Comparison of ENCODE assay signal across 28 cellular contexts in the genomic region with DNA sequence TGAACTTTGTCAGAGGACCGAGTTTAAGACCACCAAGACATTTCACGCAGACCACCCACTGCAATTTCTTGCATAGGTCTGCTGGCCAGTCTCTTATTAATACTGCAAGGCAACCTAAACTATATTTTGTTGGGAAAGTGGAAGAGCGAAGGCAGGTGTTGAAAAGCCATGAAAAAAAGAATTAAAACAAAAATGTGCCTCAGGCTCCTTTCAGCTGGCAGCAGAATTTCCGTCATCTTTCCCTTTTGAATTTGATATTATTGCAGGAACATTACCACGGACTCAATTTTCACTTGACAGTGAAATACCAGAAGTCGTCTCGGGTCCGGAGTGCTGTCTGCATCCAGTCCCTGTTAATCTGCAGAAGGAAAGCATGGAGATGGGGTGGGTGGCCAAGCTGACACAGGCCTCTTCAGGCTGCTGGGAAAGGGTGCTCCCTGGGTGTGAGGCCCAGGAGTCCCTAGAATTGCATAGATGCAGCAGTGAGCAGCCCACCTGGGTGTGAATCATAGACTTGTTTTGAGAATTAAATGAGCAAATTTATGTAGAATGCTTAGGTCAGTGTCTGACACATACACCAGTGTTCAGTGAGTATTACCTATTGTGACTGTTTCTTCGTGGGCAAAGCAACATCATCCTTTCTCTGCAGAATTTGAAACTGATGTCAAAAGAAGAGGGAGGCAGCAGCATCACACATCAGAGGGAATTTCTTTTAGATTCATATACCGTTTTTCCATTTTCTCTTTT.
DNase-seq lines count a peak whose midpoint lies in the region; ATAC-seq and TF ChIP-seq lines count a peak whose summit lies in the region.
"Had no signal": no experiment of that assay in that cellular context is flagged by ENCODE, and none has a peak within 500 bp of the region (broad histone marks: within the 10 kb centered on the region; RNA-seq: fewer than 3 reads in every experiment).

No MANE protein-coding gene starts in this region.

- H3K4ac ChIP-seq in H9 (ENCODE audit: low read depth, low read length) = no peak overlapping the region

- peaks cover 56 to 63% of the 10 kb centered on the region in 2 experiments for H3K4me1 Mint-ChIP-seq in H9
- H3K4me1 Mint-ChIP-seq in stimulated activated effector memory CD8-positive, alpha-beta T cell treated with anti-CD3 and anti-CD28 coated beads, Interleukin-12 subunit alpha, Interleukin-12 subunit beta, amount 100 ng/mL, for 72 hours = no peaks in the 10 kb centered on the region
- H3K4me1 Mint-ChIP-seq: activated B cell treated with CpG ODN at 0.5 μM for 24 hours; activated naive CD8-positive, alpha-beta T cell treated with anti-CD3 and anti-CD28 coated beads for 36 hours had no signal

- ATAC-seq in stimulated activated effector memory CD8-positive, alpha-beta T cell treated with anti-CD3 and anti-CD28 coated beads, Interleukin-12 subunit alpha, Interleukin-12 subunit beta, amount 100 ng/mL, for 72 hours = peak; percentile 45
- no peak for ATAC-seq in mucosa of descending colon
- ATAC-seq: esophagus mucosa; gastrocnemius medialis; left lung; naive thymus-derived CD8-positive, alpha-beta T cell; pancreas had no signal

- H3K18ac ChIP-seq in H9 (ENCODE audit: insufficient read length, low read depth, low read length) = no peak overlapping the region

- H3K27ac Mint-ChIP-seq in H9 = peak overlapping the region; percentile 21 to 73 (median 34); a peak in 5 of 7 replicates
- no peak overlapping the region for H3K27ac Mint-ChIP-seq in stimulated activated effector memory CD8-positive, alpha-beta T cell treated with anti-CD3 and anti-CD28 coated beads, Interleukin-12 subunit alpha, Interleukin-12 subunit beta, amount 100 ng/mL, for 72 hours
- H3K27ac Mint-ChIP-seq: activated B cell treated with CpG ODN at 0.5 μM for 24 hours; activated naive CD8-positive, alpha-beta T cell treated with anti-CD3 and anti-CD28 coated beads for 36 hours; naive thymus-derived CD8-positive, alpha-beta T cell had no signal

- intact Hi-C loops in mucosa of descending colon (cut with DNase I, micrococcal nuclease) = no loop called here

- peaks cover 12% of the 10 kb centered on the region for H3K4me1 ChIP-seq in H9 (ENCODE audit: insufficient read depth, low read length)
- peaks cover 49% of the 10 kb centered on the region for H3K4me1 ChIP-seq in mucosa of descending colon (ENCODE audit: low read depth)

- peaks cover 0 to 13% (median 4%) of the 10 kb centered on the region in 3 experiments; a peak in 5 of 7 replicates for H3K36me3 Mint-ChIP-seq in H9 (ENCODE audit: insufficient read depth in 1 of 3, low read depth in 3 of 3)
- H3K36me3 Mint-ChIP-seq in stimulated activated effector memory CD8-positive, alpha-beta T cell treated with anti-CD3 and anti-CD28 coated beads, Interleukin-12 subunit alpha, Interleukin-12 subunit beta, amount 100 ng/mL, for 72 hours = no peaks in the 10 kb centered on the region
- H3K36me3 Mint-ChIP-seq: activated naive CD8-positive, alpha-beta T cell treated with anti-CD3 and anti-CD28 coated beads for 36 hours had no signal

- H3K9me3 Mint-ChIP-seq in H9 = no peaks in the 10 kb centered on the region
- peaks cover 7% of the 10 kb centered on the region for H3K9me3 Mint-ChIP-seq in stimulated activated effector memory CD8-positive, alpha-beta T cell treated with anti-CD3 and anti-CD28 coated beads, Interleukin-12 subunit alpha, Interleukin-12 subunit beta, amount 100 ng/mL, for 72 hours
- H3K9me3 Mint-ChIP-seq: activated B cell treated with CpG ODN at 0.5 μM for 24 hours; activated naive CD8-positive, alpha-beta T cell treated with anti-CD3 and anti-CD28 coated beads for 36 hours had no signal

- no peak overlapping the region for H2BK12ac ChIP-seq in H9 (ENCODE audit: insufficient read length, low read depth, low read length)

- H2BK15ac ChIP-seq in H9 (ENCODE audit: low read depth, low read length) = no peak overlapping the region

- H3K9ac ChIP-seq in H9 (ENCODE audit: extremely low read depth, insufficient read length, low read length) (no peak overlapping the region), SK-N-MC (ENCODE audit: insufficient read length) (no peak overlapping the region)

- H2BK5ac ChIP-seq in H9 (ENCODE audit: insufficient read length, low read length) = no peak overlapping the region

- H3K23ac ChIP-seq in H9 (ENCODE audit: insufficient read length, low read depth, low read length) = no peak overlapping the region

- no peak overlapping the region for H2BK20ac ChIP-seq in H9 (ENCODE audit: low read depth, low read length, poor library complexity, severe bottlenecking)

- H2AK5ac ChIP-seq in H9 (ENCODE audit: insufficient read length, low read length) = no peak overlapping the region

- H3T11ph ChIP-seq in H9 (ENCODE audit: low read length) = no peak overlapping the region

- no peak overlapping the region for H3K56ac ChIP-seq in H9 (ENCODE audit: insufficient read length, low read depth, low read length)

- WGBS in H9 (ENCODE audit: extremely low coverage, insufficient read length, low lambda C conversion rate) = no CpG with 5 or more reads among the region's 10 CpGs

- no peak overlapping the region for H4K91ac ChIP-seq in H9 (ENCODE audit: insufficient read length, low read depth, low read length)

- DNase-seq in H9 (no peak), SK-N-MC (ENCODE audit: low read depth, low spot score) (no peak), fibroblast of mammary gland (ENCODE audit: low read depth) (peak; percentile 58), NCI-H2029 (lab: John Stamatoyannopoulos, UW) (no peak), NCI-H1092 treated with DMSO at 0.1 percent for 48 hours (lab: John Stamatoyannopoulos, UW) (no peak), mucosa of descending colon (no peak)
- DNase-seq in stimulated activated effector memory CD8-positive, alpha-beta T cell treated with anti-CD3 and anti-CD28 coated beads, Interleukin-12 subunit alpha, Interleukin-12 subunit beta, amount 100 ng/mL, for 72 hours (ENCODE audit: low spot score in 2 of 2) = no peak
- DNase-seq in stimulated activated CD4-positive, alpha-beta T cell treated with anti-CD3 and anti-CD28 coated beads, Interleukin-12 subunit alpha, Interleukin-12 subunit beta, amount 100 ng/mL, for 4 hours = no peak
- DNase-seq: activated B cell treated with CpG ODN at 0.5 μM for 24 hours; activated CD4-positive, alpha-beta T cell treated with anti-CD3 and anti-CD28 coated beads, Interleukin-2, amount 50 U/mL, for 4 hours; activated CD8-positive, alpha-beta memory T cell treated with anti-CD3 and anti-CD28 coated beads, Interleukin-2, amount 50 U/mL, for 4 hours; activated effector memory CD4-positive, alpha-beta T cell treated with Interleukin-2 at 50 U/mL for 16 hours; activated naive CD8-positive, alpha-beta T cell treated with anti-CD3 and anti-CD28 coated beads for 36 hours; effector CD8-positive, alpha-beta T cell; EL; gastrocnemius medialis; left lung; naive thymus-derived CD8-positive, alpha-beta T cell; NCI-H1092; NCI-H2029 treated with DMSO at 0.1 percent for 48 hours; NCI-H2227 treated with DMSO at 0.1 percent for 48 hours; pancreas; stimulated activated CD4-positive, alpha-beta T cell treated with anti-CD3 and anti-CD28 coated beads, Interleukin-4, amount 100 ng/mL, for 4 hours; stimulated activated naive CD4-positive, alpha-beta T cell treated with Interleukin-2 at 50 U/mL for 16 hours; T-helper 9 cell; tibial artery had no signal

- H3K4me3 ChIP-seq in SK-N-MC = no peak overlapping the region
- no peak overlapping the region for H3K4me3 ChIP-seq in fibroblast of mammary gland (ENCODE audit: control insufficient read depth, low read depth, low read length)
- H3K4me3 ChIP-seq in mucosa of descending colon = no peak overlapping the region
- H3K4me3 ChIP-seq: gastrocnemius medialis, left lung, pancreas, tibial artery had no signal

- H3K4me3 Mint-ChIP-seq in H9 = no peak overlapping the region
- no peak overlapping the region for H3K4me3 Mint-ChIP-seq in stimulated activated effector memory CD8-positive, alpha-beta T cell treated with anti-CD3 and anti-CD28 coated beads, Interleukin-12 subunit alpha, Interleukin-12 subunit beta, amount 100 ng/mL, for 72 hours
- H3K4me3 Mint-ChIP-seq: activated B cell treated with CpG ODN at 0.5 μM for 24 hours; activated naive CD8-positive, alpha-beta T cell treated with anti-CD3 and anti-CD28 coated beads for 36 hours; naive thymus-derived CD8-positive, alpha-beta T cell had no signal

- H3K79me1 ChIP-seq in H9 (ENCODE audit: insufficient read depth, low read depth, low read length, poor library complexity, severe bottlenecking) = peaks cover 4% of the 10 kb centered on the region

- no peaks in the 10 kb centered on the region for H3K36me3 ChIP-seq in SK-N-MC (ENCODE audit: insufficient read depth, low read length)
- H3K36me3 ChIP-seq in mucosa of descending colon (ENCODE audit: low read depth) = no peaks in the 10 kb centered on the region
- H3K36me3 ChIP-seq: gastrocnemius medialis, left lung, pancreas, tibial artery had no signal

- H3K14ac ChIP-seq in H9 (ENCODE audit: insufficient read depth, low read length) = no peak overlapping the region

- H3K27me3 Mint-ChIP-seq in H9 (ENCODE audit: low read depth) = no peaks in the 10 kb centered on the region

- no peak overlapping the region for H4K8ac ChIP-seq in H9 (replicated peaks; ENCODE audit: insufficient read length, low read depth, low read length)

- H3K27ac ChIP-seq in H9 (ENCODE audit: insufficient read length, low read depth, low read length) = no peak overlapping the region
- 0 out of 2 replicates have a peak overlapping the region, but pooled peaks have one; percentile 38 for H3K27ac ChIP-seq in SK-N-MC
- H3K27ac ChIP-seq: HL-60, left lung, pancreas had no signal

- H3K23me2 ChIP-seq in H9 (ENCODE audit: insufficient read length, low read depth, low read length, poor library complexity, severe bottlenecking) = no peaks in the 10 kb centered on the region

- no peak overlapping the region for H2BK120ac ChIP-seq in H9 (ENCODE audit: low read depth, low read length, poor library complexity, severe bottlenecking)

- H2AFZ ChIP-seq in H9 (ENCODE audit: low read length) = no peak overlapping the region

- peaks cover 6% of the 10 kb centered on the region; the same call in 1 of the 2 replicates for H3K79me2 ChIP-seq in H9 (ENCODE audit: insufficient read depth, low read length)

- no peaks in the 10 kb centered on the region for H4K20me1 ChIP-seq in H9 (ENCODE audit: control insufficient read depth, insufficient read depth, insufficient read length)

- no peak overlapping the region for H3K4me2 ChIP-seq in H9 (ENCODE audit: insufficient read depth, insufficient read length, low read length)

- TF ChIP-seq CTCF in H9 (conservative IDR thresholded peaks at IDR 0.05) (no peak), fibroblast of mammary gland (conservative IDR thresholded peaks at IDR 0.05; ENCODE audit: control insufficient read depth, insufficient read depth, low read depth, low read length) (no peak), mucosa of descending colon (IDR thresholded peaks at IDR 0.05) (no peak)

- no peaks in the 10 kb centered on the region for H3K27me3 ChIP-seq in H9 (ENCODE audit: insufficient read depth, low read length)
- H3K27me3 ChIP-seq: gastrocnemius medialis, pancreas, tibial artery had no signal

- H4K5ac ChIP-seq in H9 (ENCODE audit: insufficient read length, low read depth, low read length) = no peak overlapping the region

- H3K9me3 ChIP-seq in H9 (ENCODE audit: control insufficient read depth, low read depth, low read length) = no peaks in the 10 kb centered on the region
- H3K9me3 ChIP-seq in SK-N-MC (ENCODE audit: low read depth, low read length) = no peaks in the 10 kb centered on the region
- H3K9me3 ChIP-seq in mucosa of descending colon = no peaks in the 10 kb centered on the region
- H3K9me3 ChIP-seq: gastrocnemius medialis, left lung, pancreas, tibial artery had no signal
